21 cellular contexts compared by ENCODE assay signal in genomic region chr18:61822879-61823278, GRCh38.
"Had no signal": no experiment of that assay in that cellular context is flagged by ENCODE, and none has a peak within 500 bp of the region (broad histone marks: within the 10 kb centered on the region; RNA-seq: fewer than 3 reads in every experiment).

No MANE protein-coding gene starts in this region.

- H3K4me3 ChIP-seq: colonic mucosa, esophagus squamous epithelium, gastroesophageal sphincter, left ventricle myocardium inferior, sigmoid colon, skin epidermis, testis, tibial nerve, upper lobe of right lung had no signal

- H3K4me3 Mint-ChIP-seq: immature natural killer cell; naive thymus-derived CD8-positive, alpha-beta T cell; neural crest cell; stimulated activated naive B cell treated with anti-CD40 and anti-IgM and Interleukin-4, amounts not matched to agents 10 μg/mL and 1 μg/mL and 100 μg/mL, for 72 hours; stimulated activated naive CD8-positive, alpha-beta T cell treated with anti-CD3 and anti-CD28 coated beads, Interleukin-15, amount 100 ng/mL, for 72 hours had no signal

- H3K4me1 ChIP-seq: colonic mucosa, esophagus squamous epithelium, gastroesophageal sphincter, sigmoid colon, testis, tibial nerve, upper lobe of right lung had no signal

- H3K27ac ChIP-seq: colonic mucosa, esophagus squamous epithelium, gastroesophageal sphincter, left ventricle myocardium inferior, sigmoid colon, skin epidermis, testis, tibial nerve, upper lobe of right lung had no signal

- ATAC-seq: gastroesophageal sphincter; naive thymus-derived CD8-positive, alpha-beta T cell; stimulated activated naive B cell treated with anti-CD40 and anti-IgM and Interleukin-4, amounts not matched to agents 10 μg/mL and 1 μg/mL and 100 μg/mL, for 72 hours; stimulated activated naive CD8-positive, alpha-beta T cell treated with anti-CD3 and anti-CD28 coated beads, Interleukin-15, amount 100 ng/mL, for 72 hours; upper lobe of right lung had no signal

- H3K9me3 Mint-ChIP-seq: immature natural killer cell; naive thymus-derived CD8-positive, alpha-beta T cell; stimulated activated naive B cell treated with anti-CD40 and anti-IgM and Interleukin-4, amounts not matched to agents 10 μg/mL and 1 μg/mL and 100 μg/mL, for 72 hours; stimulated activated naive CD8-positive, alpha-beta T cell treated with anti-CD3 and anti-CD28 coated beads, Interleukin-15, amount 100 ng/mL, for 72 hours had no signal

- DNase-seq: colonic mucosa; dermis blood vessel endothelial cell; esophagus squamous epithelium; foreskin fibroblast; immature natural killer cell; left ventricle myocardium inferior; mesendoderm; naive thymus-derived CD8-positive, alpha-beta T cell; posterior cingulate gyrus; sigmoid colon; stimulated activated CD4-positive, alpha-beta T cell treated with anti-CD3 and anti-CD28 coated beads, Interleukin-2, amount 100 ng/mL, for 24 hours; stimulated activated CD4-positive, alpha-beta T cell treated with anti-CD3 and anti-CD28 coated beads, Interleukin-4, amount 100 ng/mL, for 4 hours; stimulated activated naive B cell treated with anti-CD40 and anti-IgM and Interleukin-4, amounts not matched to agents 10 μg/mL and 1 μg/mL and 100 μg/mL, for 72 hours; stimulated activated naive CD8-positive, alpha-beta T cell treated with anti-CD3 and anti-CD28 coated beads, Interleukin-15, amount 100 ng/mL, for 72 hours; testis; upper lobe of right lung had no signal

- H3K9me3 ChIP-seq: colonic mucosa, esophagus squamous epithelium, gastroesophageal sphincter, left ventricle myocardium inferior, sigmoid colon, testis, tibial nerve, upper lobe of right lung had no signal

- H3K27me3 Mint-ChIP-seq: naive thymus-derived CD8-positive, alpha-beta T cell; stimulated activated naive CD8-positive, alpha-beta T cell treated with anti-CD3 and anti-CD28 coated beads, Interleukin-15, amount 100 ng/mL, for 72 hours had no signal

- H3K27me3 ChIP-seq: colonic mucosa, esophagus squamous epithelium, gastroesophageal sphincter, sigmoid colon, testis, tibial nerve, upper lobe of right lung had no signal

- H3K27ac Mint-ChIP-seq: immature natural killer cell; naive thymus-derived CD8-positive, alpha-beta T cell; stimulated activated naive B cell treated with anti-CD40 and anti-IgM and Interleukin-4, amounts not matched to agents 10 μg/mL and 1 μg/mL and 100 μg/mL, for 72 hours; stimulated activated naive CD8-positive, alpha-beta T cell treated with anti-CD3 and anti-CD28 coated beads, Interleukin-15, amount 100 ng/mL, for 72 hours had no signal

- H3K4me1 Mint-ChIP-seq: immature natural killer cell; stimulated activated naive B cell treated with anti-CD40 and anti-IgM and Interleukin-4, amounts not matched to agents 10 μg/mL and 1 μg/mL and 100 μg/mL, for 72 hours; stimulated activated naive CD8-positive, alpha-beta T cell treated with anti-CD3 and anti-CD28 coated beads, Interleukin-15, amount 100 ng/mL, for 72 hours had no signal

- FAIRE-seq: keratinocyte had no signal

- H3K36me3 ChIP-seq: colonic mucosa, esophagus squamous epithelium, gastroesophageal sphincter, left ventricle myocardium inferior, sigmoid colon, tibial nerve, upper lobe of right lung had no signal

- H3K36me3 Mint-ChIP-seq: immature natural killer cell; naive thymus-derived CD8-positive, alpha-beta T cell; stimulated activated naive B cell treated with anti-CD40 and anti-IgM and Interleukin-4, amounts not matched to agents 10 μg/mL and 1 μg/mL and 100 μg/mL, for 72 hours had no signal
